8 cellular contexts compared by ENCODE assay signal in genomic region chr6:33789550-33789895, GRCh38. TPM values are rescaled to one million over a fixed set of nuclear protein-coding genes. Genes with fewer than 3 reads are reported as not detected.
DNase-seq lines count a peak whose midpoint lies in the region; ATAC-seq and TF ChIP-seq lines count a peak whose summit lies in the region.

No MANE protein-coding gene starts in this region.

- H2AFZ ChIP-seq in HCT116 (ENCODE audit: low read depth, low read length, poor library complexity, severe bottlenecking): peak overlapping the region; percentile 65

- H3K27me3 ChIP-seq in HCT116 (ENCODE audit: insufficient read depth, low read length) (peaks cover 8% of the 10 kb centered on the region; the same call in 1 of the 2 replicates), right atrium auricular region (no peaks in the 10 kb centered on the region), spleen (replicated peaks in 1 of 7) (no peaks in the 10 kb centered on the region)

- H3K4me3 ChIP-seq in HCT116 (replicated peaks in 1 of 2; ENCODE audit: low read depth in 1 of 2, low read length in 2 of 2): peak overlapping the region in 1 of 2 experiments; percentile 86; a peak in 3 of 4 replicates
- peak overlapping the region in 1 of 2 donors; percentile 88 for H3K4me3 ChIP-seq in right atrium auricular region
- peak overlapping the region in 7 of 8 donors; percentile 65 to 98 (median 95) for H3K4me3 ChIP-seq in spleen

- ATAC-seq in HCT116: no peak

- TF ChIP-seq RAD21 in HCT116 (IDR thresholded peaks at IDR 0.05; ENCODE audit: low read depth): no peak

- H3K4me3 Mint-ChIP-seq in activated CD4-positive, alpha-beta memory T cell treated with anti-CD3 and anti-CD28 coated beads, Interleukin-2, amount 10 ng/mL, durations not matched to agents 7 days and 5 days: peak overlapping the region; percentile 78

- H3K9me3 ChIP-seq in HCT116 (ENCODE audit: control insufficient read depth in 1 of 2, insufficient read depth in 1 of 2, low read depth in 1 of 2, low read length in 2 of 2): no peaks in the 10 kb centered on the region
- no peaks in the 10 kb centered on the region for H3K9me3 ChIP-seq in right atrium auricular region
- no peaks in the 10 kb centered on the region for H3K9me3 ChIP-seq in spleen

- no peaks in the 10 kb centered on the region for H4K20me1 ChIP-seq in HCT116 (ENCODE audit: insufficient read depth)

- H3K36me3 ChIP-seq in HCT116 (ENCODE audit: control insufficient read depth in 1 of 2, insufficient read depth in 2 of 2, low read length in 2 of 2): no peaks in the 10 kb centered on the region
- peaks cover 10% of the 10 kb centered on the region for H3K36me3 ChIP-seq in right atrium auricular region
- H3K36me3 ChIP-seq in spleen: peaks cover 1 to 27% (median 3%) of the 10 kb centered on the region in 6 donors

- H3K27ac ChIP-seq in HCT116 (ENCODE audit: low read depth, low read length): no peak overlapping the region
- peak overlapping the region; percentile 98 for H3K27ac ChIP-seq in right atrium auricular region
- H3K27ac ChIP-seq in spleen: peak overlapping the region in 7 of 8 donors; percentile 97 to 100 (median 99)

- peak overlapping the region; percentile 72 for H3K4me2 ChIP-seq in HCT116 (ENCODE audit: low read length)

- TF ChIP-seq CTCF in HCT116 (IDR thresholded peaks at IDR 0.05 in 2 of 3, conservative IDR thresholded peaks at IDR 0.05 in 1 of 3; ENCODE audit: borderline replicate concordance in 1 of 3, insufficient read depth in 1 of 3, low read depth in 2 of 3, low read length in 2 of 3) (no peak), right atrium auricular region (IDR thresholded peaks at IDR 0.05) (no peak), spleen (IDR thresholded peaks at IDR 0.05 in 8 of 11, conservative IDR thresholded peaks at IDR 0.05 in 3 of 11) (no peak), GM20000 (IDR thresholded peaks at IDR 0.05; ENCODE audit: extremely low read depth, missing control alignments) (no peak)

- peaks cover 44% of the 10 kb centered on the region for H3K4me1 Mint-ChIP-seq in activated CD4-positive, alpha-beta memory T cell treated with anti-CD3 and anti-CD28 coated beads, Interleukin-2, amount 10 ng/mL, durations not matched to agents 7 days and 5 days

- WGBS in spleen, 5 donors: 84 to 95% (median 92%) methylated on average over 11 of the region's 11 CpGs

- POLR2A ChIA-PET in HCT116 (lab: Charles Lee): no interaction called here
- POLR2A ChIA-PET in activated CD4-positive, alpha-beta memory T cell treated with anti-CD3 and anti-CD28 coated beads, Interleukin-2, amount 10 ng/mL, durations not matched to agents 7 days and 5 days (lab: Charles Lee): interaction anchor here (1.0 to 2.6 kb wide), 4 partner anchors 11 to 115 kb away, joined by 4 to 21 read pairs (median 13); partner anchors contain the start of gene UQCC2

- H3K9me2 ChIP-seq in HCT116 (ENCODE audit: insufficient read depth): peaks cover 5% of the 10 kb centered on the region; the same call in 1 of the 2 replicates

- RAD21 ChIA-PET in HCT116 (lab: Charles Lee; ENCODE audit: low non-redundant PET in 1 of 2, low total read pairs in 2 of 2, uncharacterized antibody in 2 of 2, unreplicated experiment in 2 of 2): no interaction called here

- peaks cover 28% of the 10 kb centered on the region for H3K36me3 Mint-ChIP-seq in activated CD4-positive, alpha-beta memory T cell treated with anti-CD3 and anti-CD28 coated beads, Interleukin-2, amount 10 ng/mL, durations not matched to agents 7 days and 5 days (ENCODE audit: low read depth)

- TSS peak; percentile 87 for BruUV-seq in HCT116 (replicated peaks; lab: Mats Ljungman, UMichigan)

- peaks cover 21% of the 10 kb centered on the region for H3K27me3 Mint-ChIP-seq in activated CD4-positive, alpha-beta memory T cell treated with anti-CD3 and anti-CD28 coated beads, Interleukin-2, amount 10 ng/mL, durations not matched to agents 7 days and 5 days

- no peak for TF ChIP-seq POLR2A in HCT116 (IDR thresholded peaks at IDR 0.05; ENCODE audit: borderline replicate concordance, extremely low read depth, insufficient read depth, insufficient read length)
- no peak for TF ChIP-seq POLR2A in spleen (IDR thresholded peaks at IDR 0.05)

- no peaks in the 10 kb centered on the region for H3K9me3 Mint-ChIP-seq in activated CD4-positive, alpha-beta memory T cell treated with anti-CD3 and anti-CD28 coated beads, Interleukin-2, amount 10 ng/mL, durations not matched to agents 7 days and 5 days

- no peak for DNase-seq in HCT116 (ENCODE audit: low read depth, low spot score)
- no peak for DNase-seq in activated CD4-positive, alpha-beta memory T cell treated with anti-CD3 and anti-CD28 coated beads, Interleukin-2, amount 10 ng/mL, durations not matched to agents 7 days and 5 days
- no peak for DNase-seq in right atrium auricular region (ENCODE audit: low spot score)
- peak; percentile 81 for DNase-seq in spleen
- no peak for DNase-seq in NOMO-1 treated with DMSO at 0.1 percent for 48 hours (lab: John Stamatoyannopoulos, UW; ENCODE audit: unreplicated experiment)
- DNase-seq in NCI-H146 (lab: John Stamatoyannopoulos, UW): no peak
- no peak for DNase-seq in GM20000 (ENCODE audit: low spot score)
- no peak for DNase-seq in NCI-H82 (lab: John Stamatoyannopoulos, UW)

- peak overlapping the region; percentile 75 for H3K27ac Mint-ChIP-seq in activated CD4-positive, alpha-beta memory T cell treated with anti-CD3 and anti-CD28 coated beads, Interleukin-2, amount 10 ng/mL, durations not matched to agents 7 days and 5 days

- no peak overlapping the region for H3K9ac ChIP-seq in HCT116 (ENCODE audit: low read length)

- peaks cover 27% of the 10 kb centered on the region for H3K79me2 ChIP-seq in HCT116 (ENCODE audit: insufficient read depth, low read length)

- peaks cover 7 to 19% of the 10 kb centered on the region in 2 experiments; a peak in 3 of 4 replicates for H3K4me1 ChIP-seq in HCT116 (ENCODE audit: control insufficient read depth in 1 of 2, insufficient read depth in 2 of 2, low read length in 2 of 2)
- peaks cover 0 to 41% of the 10 kb centered on the region in 2 donors for H3K4me1 ChIP-seq in right atrium auricular region
- peaks cover 34 to 47% (median 41%) of the 10 kb centered on the region in 6 donors for H3K4me1 ChIP-seq in spleen

- CTCF ChIA-PET in HCT116 (lab: Charles Lee): no interaction called here
- CTCF ChIA-PET in activated CD4-positive, alpha-beta memory T cell treated with anti-CD3 and anti-CD28 coated beads, Interleukin-2, amount 10 ng/mL, durations not matched to agents 7 days and 5 days (lab: Charles Lee): no interaction called here

- intact Hi-C loops in HCT116 (cut with micrococcal nuclease): no loop called here
- intact Hi-C loops in spleen (cut with DNase I; ENCODE audit: low total_unique reads): no loop called here

TF ChIP-seq in HCT116, 20 proteins besides CTCF, POLR2A, EP300 and RAD21:
- TF ChIP-seq ATF3 (IDR thresholded peaks at IDR 0.05) (no peak), SRF (IDR thresholded peaks at IDR 0.05; ENCODE audit: low read depth) (no peak), EGR1 (IDR thresholded peaks at IDR 0.05; ENCODE audit: low read depth) (no peak), TCF7L2 (IDR thresholded peaks at IDR 0.05; ENCODE audit: borderline replicate concordance, extremely low read depth, insufficient read depth, insufficient read length) (no peak)

RNA-seq across cellular contexts. Expression of gene LEMD2, which starts 0.6 kb away (rescaled TPM):
- 43.9 TPM for total RNA-seq in HCT116 (2021; ENCODE audit: unreplicated experiment)
- 27.4 and 28.0 TPM in 2 replicates for polyA plus RNA-seq in HCT116 (2012)
- total RNA-seq in activated CD4-positive, alpha-beta memory T cell treated with anti-CD3 and anti-CD28 coated beads, Interleukin-2, amount 10 ng/mL, durations not matched to agents 7 days and 5 days: 10 to 100 TPM; 70.6 to 76.1 TPM
- total RNA-seq in right atrium auricular region: 10 to 100 TPM; 25.9 to 28.1 TPM
- 10 to 100 TPM; 59.3 to 97.6 (median 71.6) TPM for total RNA-seq in spleen
- polyA plus RNA-seq in spleen: 10 to 100 TPM; 38.6 to 60.8 (median 50.6) TPM

RNA-seq across cellular contexts. Expression of gene MLN, which starts 14.3 kb away (rescaled TPM):
- total RNA-seq in HCT116 (2021; ENCODE audit: unreplicated experiment): not detected
- not detected in 2 replicates for polyA plus RNA-seq in HCT116 (2012)
- not detected for total RNA-seq in activated CD4-positive, alpha-beta memory T cell treated with anti-CD3 and anti-CD28 coated beads, Interleukin-2, amount 10 ng/mL, durations not matched to agents 7 days and 5 days
- total RNA-seq in right atrium auricular region: not detected
- total RNA-seq in spleen: not detected
- not detected for polyA plus RNA-seq in spleen

RNA-seq across cellular contexts. Expression of gene IP6K3, which starts 42.8 kb away (rescaled TPM):
- total RNA-seq in HCT116 (2021; ENCODE audit: unreplicated experiment): not detected
- polyA plus RNA-seq in HCT116 (2012): 0.02 TPM in 1 of 2 replicates, not detected in the other
- not detected for total RNA-seq in activated CD4-positive, alpha-beta memory T cell treated with anti-CD3 and anti-CD28 coated beads, Interleukin-2, amount 10 ng/mL, durations not matched to agents 7 days and 5 days
- 10 to 100 TPM; 17.3 to 29.9 TPM for total RNA-seq in right atrium auricular region
- total RNA-seq in spleen: 1 to 10 TPM in 6 of 7 donors, under 1 TPM in 1; 0.70 to 5.8 (median 2.7) TPM
- polyA plus RNA-seq in spleen: under 1 TPM; 0.30 to 0.64 (median 0.36) TPM
